1 cellular context compared by ENCODE assay signal in the genomic region with DNA sequence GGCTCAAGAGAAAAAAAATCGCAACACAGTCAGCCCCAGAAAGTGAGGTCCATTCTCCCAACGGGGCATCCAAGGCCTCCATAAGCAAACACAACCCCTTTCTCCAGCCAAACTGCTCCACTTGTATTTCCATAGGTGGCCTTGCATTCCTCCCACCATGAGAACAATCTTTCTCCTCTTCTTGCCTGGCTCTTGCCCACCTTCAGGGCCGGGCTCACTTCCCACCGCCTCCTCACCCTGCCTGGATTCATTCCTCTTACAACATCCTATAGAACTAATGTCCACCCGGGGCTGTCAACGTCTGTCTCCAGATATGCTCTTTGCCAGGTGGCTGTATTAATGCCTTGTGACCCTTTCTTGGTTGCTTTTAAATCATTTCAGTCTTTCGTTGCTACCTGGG.
TF ChIP-seq lines count a peak whose summit lies in the region.

No MANE protein-coding gene starts in this region.

TF ChIP-seq in WTC11, 78 proteins besides CTCF, POLR2A, EP300 and RAD21 (continued from another document):
- TF ChIP-seq, protein P1, sequence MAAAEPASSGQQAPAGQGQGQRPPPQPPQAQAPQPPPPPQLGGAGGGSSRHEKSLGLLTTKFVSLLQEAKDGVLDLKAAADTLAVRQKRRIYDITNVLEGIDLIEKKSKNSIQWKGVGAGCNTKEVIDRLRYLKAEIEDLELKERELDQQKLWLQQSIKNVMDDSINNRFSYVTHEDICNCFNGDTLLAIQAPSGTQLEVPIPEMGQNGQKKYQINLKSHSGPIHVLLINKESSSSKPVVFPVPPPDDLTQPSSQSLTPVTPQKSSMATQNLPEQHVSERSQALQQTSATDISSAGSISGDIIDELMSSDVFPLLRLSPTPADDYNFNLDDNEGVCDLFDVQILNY (CRISPR knock-in tag; IDR thresholded peaks at IDR 0.05), result no peak
- TF ChIP-seq ZNF121 (CRISPR knock-in tag; IDR thresholded peaks at IDR 0.05) (no peak), SMAD4 (CRISPR knock-in tag; IDR thresholded peaks at IDR 0.05) (no peak)
